ENCODE assay signal across 31 cellular contexts in the genomic region with DNA sequence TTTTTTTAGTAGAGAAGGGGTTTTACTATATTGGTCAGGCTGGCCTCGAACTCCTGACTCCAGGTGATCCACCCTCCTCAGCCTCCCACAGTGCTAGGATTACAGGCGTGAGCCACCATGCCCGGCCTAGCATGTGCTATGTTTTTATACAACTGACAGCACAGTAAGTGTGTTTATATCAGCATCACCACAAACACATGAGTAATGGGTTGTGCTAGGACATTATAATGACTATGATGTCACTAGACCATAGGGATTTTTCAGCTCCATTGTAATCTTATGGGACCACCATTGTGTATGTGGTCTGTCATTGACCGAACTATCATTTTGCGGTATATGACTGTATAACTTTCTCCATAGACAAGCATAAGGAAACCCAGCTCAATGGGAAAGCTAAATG. TPM values are rescaled to one million over a fixed set of nuclear protein-coding genes. Genes with fewer than 3 reads are reported as not detected.
"Had no signal": no experiment of that assay in that cellular context is flagged by ENCODE, and none has a peak within 500 bp of the region (broad histone marks: within the 10 kb centered on the region; RNA-seq: fewer than 3 reads in every experiment).

No MANE protein-coding gene starts in this region.

- H3K4me2 ChIP-seq: SK-N-SH had no signal

- H3K27ac ChIP-seq: adrenal gland, body of pancreas, SJCRH30 had no signal

- H3K4me1 ChIP-seq: adrenal gland, SJCRH30 had no signal

- ATAC-seq: activated CD4-positive, alpha-beta T cell treated with anti-CD3 and anti-CD28 coated beads for 36 hours; activated CD4-positive, CD25-positive, alpha-beta regulatory T cell treated with anti-CD3 and anti-CD28 coated beads, Interleukin-2, amount 50 U/mL, for 24 hours; activated CD8-positive, alpha-beta T cell treated with anti-CD3 and anti-CD28 coated beads, Interleukin-2, amount 10 ng/mL, durations not matched to agents 7 days and 5 days; activated naive CD4-positive, alpha-beta T cell treated with anti-CD3 and anti-CD28 coated beads, Interleukin-2, amount 50 U/mL, for 72 hours; activated T-cell treated with anti-CD3 and anti-CD28 coated beads, Interleukin-2, amount 50 U/mL, for 4 hours; body of pancreas; Panc1; WTC11 had no signal

- H3K4me3 ChIP-seq: adrenal gland, body of pancreas, MG63, SJCRH30 had no signal

- H3K36me3 ChIP-seq: adrenal gland, MG63, SJCRH30 had no signal

- H3K9ac ChIP-seq: SK-N-SH had no signal

- FAIRE-seq: astrocyte, bronchial epithelial cell, TTC549 had no signal

- DNase-seq: activated CD4-positive, alpha-beta T cell treated with anti-CD3 and anti-CD28 coated beads for 36 hours; activated CD4-positive, alpha-beta T cell treated with anti-CD3 and anti-CD28 coated beads, Interleukin-2, amount 10 ng/mL, durations not matched to agents 7 days and 5 days; activated CD4-positive, alpha-beta T cell treated with anti-CD3 and anti-CD28 coated beads, Interleukin-2, amount 50 U/mL, for 48 hours; activated CD8-positive, alpha-beta T cell treated with anti-CD3 and anti-CD28 coated beads, Interleukin-2, amount 10 ng/mL, durations not matched to agents 7 days and 5 days; activated gamma-delta T cell treated with Interleukin-2 at 50 U/mL for 16 hours; activated naive CD4-positive, alpha-beta T cell treated with anti-CD3 and anti-CD28 coated beads for 36 hours; activated T-cell treated with anti-CD3 and anti-CD28 coated beads, Interleukin-2, amount 50 U/mL, for 4 hours; adrenal gland; body of pancreas; caudate nucleus; cerebellar nuclear complex; MG63; NCI-H1048; NCI-H1436 treated with DMSO at 0.1 percent for 48 hours; NCI-H1694 treated with DMSO at 0.1 percent for 48 hours; NCI-H2029; NCI-H345; NCI-H524 treated with DMSO at 0.1 percent for 48 hours; SHP77; SJCRH30; SK-N-SH had no signal

- H3K9me3 ChIP-seq: adrenal gland, body of pancreas, MG63, SJCRH30, SK-N-SH had no signal

- H3K27me3 ChIP-seq: adrenal gland, body of pancreas, MG63, SJCRH30 had no signal

RNA-seq across cellular contexts. Expression of a gene that starts 6.3 kb away (rescaled TPM):
- total RNA-seq: activated CD4-positive, alpha-beta T cell treated with anti-CD3 and anti-CD28 coated beads for 36 hours; activated CD4-positive, alpha-beta T cell treated with anti-CD3 and anti-CD28 coated beads, Interleukin-2, amount 10 ng/mL, durations not matched to agents 7 days and 5 days; activated CD8-positive, alpha-beta T cell treated with anti-CD3 and anti-CD28 coated beads, Interleukin-2, amount 10 ng/mL, durations not matched to agents 7 days and 5 days; activated naive CD4-positive, alpha-beta T cell treated with anti-CD3 and anti-CD28 coated beads, Interleukin-2, amount 50 U/mL, for 72 hours; activated T-cell treated with anti-CD3 and anti-CD28 coated beads, Interleukin-2, amount 50 U/mL, for 4 hours; activated T-helper 1 cell treated with anti-CD3 and anti-CD28 coated beads, Interleukin-12 subunit alpha, Interleukin-12 subunit beta, Interleukin-2, Interleukin-4 antibody, amounts not matched to agents 30 ng/mL and 10 ng/mL and 1 ng/mL, durations not matched to agents 14 hours and 24 hours and 36 hours; bronchial epithelial cell; NCI-H460; RPMI7951 had no signal
- polyA plus RNA-seq: SK-N-SH had no signal

RNA-seq across cellular contexts. Expression of a gene that starts 45.8 kb away (rescaled TPM):
- total RNA-seq: activated CD4-positive, alpha-beta T cell treated with anti-CD3 and anti-CD28 coated beads for 36 hours; activated CD4-positive, alpha-beta T cell treated with anti-CD3 and anti-CD28 coated beads, Interleukin-2, amount 10 ng/mL, durations not matched to agents 7 days and 5 days; activated CD8-positive, alpha-beta T cell treated with anti-CD3 and anti-CD28 coated beads, Interleukin-2, amount 10 ng/mL, durations not matched to agents 7 days and 5 days; activated T-helper 1 cell treated with anti-CD3 and anti-CD28 coated beads, Interleukin-12 subunit alpha, Interleukin-12 subunit beta, Interleukin-2, Interleukin-4 antibody, amounts not matched to agents 30 ng/mL and 10 ng/mL and 1 ng/mL, durations not matched to agents 14 hours and 24 hours and 36 hours; bronchial epithelial cell; NCI-H460; RPMI7951 had no signal
